In genomic region chr19:45705115-45705514, GRCh38 we compare ENCODE assay signal across 19 cellular contexts. TPM values are rescaled to one million over a fixed set of nuclear protein-coding genes. Genes with fewer than 3 reads are reported as not detected.
"Had no signal": no experiment of that assay in that cellular context is flagged by ENCODE, and none has a peak within 500 bp of the region (broad histone marks: within the 10 kb centered on the region; RNA-seq: fewer than 3 reads in every experiment).

No MANE protein-coding gene starts in this region.

- H3K27me3 ChIP-seq: testis, upper lobe of left lung had no signal

- H3K4me1 ChIP-seq: testis, upper lobe of left lung had no signal

- H3K9me3 Mint-ChIP-seq: activated CD4-positive, alpha-beta memory T cell treated with anti-CD3 and anti-CD28 coated beads, Interleukin-2, amount 10 ng/mL, durations not matched to agents 7 days and 5 days; effector memory CD8-positive, alpha-beta T cell; nephron progenitor cell had no signal

- H3K4me3 ChIP-seq: testis, upper lobe of left lung had no signal

- H3K27me3 Mint-ChIP-seq: activated CD4-positive, alpha-beta memory T cell treated with anti-CD3 and anti-CD28 coated beads, Interleukin-2, amount 10 ng/mL, durations not matched to agents 7 days and 5 days; activated CD8-positive, alpha-beta memory T cell treated with anti-CD3 and anti-CD28 coated beads, Interleukin-2, amount 10 ng/mL, durations not matched to agents 7 days and 5 days; activated naive CD8-positive, alpha-beta T cell; effector memory CD8-positive, alpha-beta T cell had no signal

- H3K9me3 ChIP-seq: testis, upper lobe of left lung had no signal

- DNase-seq: activated CD4-positive, alpha-beta memory T cell treated with anti-CD3 and anti-CD28 coated beads, Interleukin-2, amount 10 ng/mL, durations not matched to agents 7 days and 5 days; activated CD8-positive, alpha-beta memory T cell treated with anti-CD3 and anti-CD28 coated beads, Interleukin-2, amount 10 ng/mL, durations not matched to agents 7 days and 5 days; dermis blood vessel endothelial cell; effector memory CD8-positive, alpha-beta T cell; foreskin fibroblast; left ventricle myocardium superior; nephron progenitor cell; nucleus accumbens; posterior cingulate gyrus; stimulated activated CD4-positive, alpha-beta T cell treated with anti-CD3 and anti-CD28 coated beads, Interleukin-2, amount 100 ng/mL, for 24 hours; testis; upper lobe of left lung; WERI-Rb-1 had no signal

- H3K27ac ChIP-seq: testis, upper lobe of left lung, WERI-Rb-1 had no signal

- H3K27ac Mint-ChIP-seq: activated CD4-positive, alpha-beta memory T cell treated with anti-CD3 and anti-CD28 coated beads, Interleukin-2, amount 10 ng/mL, durations not matched to agents 7 days and 5 days; activated CD8-positive, alpha-beta memory T cell treated with anti-CD3 and anti-CD28 coated beads, Interleukin-2, amount 10 ng/mL, durations not matched to agents 7 days and 5 days; activated naive CD8-positive, alpha-beta T cell; effector memory CD8-positive, alpha-beta T cell; nephron progenitor cell had no signal

- ATAC-seq: activated CD8-positive, alpha-beta memory T cell treated with anti-CD3 and anti-CD28 coated beads, Interleukin-2, amount 10 ng/mL, durations not matched to agents 7 days and 5 days; effector memory CD8-positive, alpha-beta T cell; left ventricle myocardium superior had no signal

- H3K4me3 Mint-ChIP-seq: activated CD4-positive, alpha-beta memory T cell treated with anti-CD3 and anti-CD28 coated beads, Interleukin-2, amount 10 ng/mL, durations not matched to agents 7 days and 5 days; activated CD8-positive, alpha-beta memory T cell treated with anti-CD3 and anti-CD28 coated beads, Interleukin-2, amount 10 ng/mL, durations not matched to agents 7 days and 5 days; activated naive CD8-positive, alpha-beta T cell; nephron progenitor cell had no signal

RNA-seq across cellular contexts. Expression of gene MEIOSIN, which starts 28.1 kb away (rescaled TPM):
- total RNA-seq: activated CD4-positive, alpha-beta memory T cell treated with anti-CD3 and anti-CD28 coated beads, Interleukin-2, amount 10 ng/mL, durations not matched to agents 7 days and 5 days; activated CD8-positive, alpha-beta memory T cell treated with anti-CD3 and anti-CD28 coated beads, Interleukin-2, amount 10 ng/mL, durations not matched to agents 7 days and 5 days; chondrocyte; dermis blood vessel endothelial cell; glomerular endothelial cell; left ventricle myocardium superior; myocyte; renal cortical epithelial cell; skeletal muscle tissue; upper lobe of left lung had no signal

RNA-seq across cellular contexts. Expression of gene GIPR, which starts 37.1 kb away (rescaled TPM):
- total RNA-seq: dermis blood vessel endothelial cell had no signal
